31 cellular contexts compared by ENCODE assay signal in the genomic region with DNA sequence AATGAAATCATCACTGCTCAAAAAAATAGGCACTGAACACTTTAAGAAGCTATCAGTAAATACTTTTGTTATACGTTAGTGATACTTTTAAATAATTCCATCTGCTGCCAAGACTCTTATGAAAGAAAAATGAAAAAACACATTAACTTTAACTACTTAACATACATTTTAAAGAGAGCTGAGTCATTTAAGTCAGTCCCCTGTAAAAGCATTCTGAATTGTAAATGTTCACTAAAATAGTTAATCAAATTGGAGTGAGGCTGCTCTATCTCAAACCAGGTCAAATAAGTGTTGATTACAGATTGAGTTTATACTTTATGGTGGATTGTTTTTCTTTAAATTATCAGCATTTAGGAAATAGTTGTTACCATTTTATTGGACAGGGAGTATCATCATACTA.
DNase-seq lines count a peak whose midpoint lies in the region; ATAC-seq and TF ChIP-seq lines count a peak whose summit lies in the region.
"Had no signal": no experiment of that assay in that cellular context is flagged by ENCODE, and none has a peak within 500 bp of the region (broad histone marks: within the 10 kb centered on the region; RNA-seq: fewer than 3 reads in every experiment).

No MANE protein-coding gene starts in this region.

- H3K4me2 ChIP-seq in SK-N-SH: no peak overlapping the region
- H3K4me2 ChIP-seq: A549; BLaER1; BLaER1 treated with 17β-estradiol and CSF1 and Interleukin-3, amounts not matched to agents 10 nM and 100 nM had no signal

- H3K4me1 ChIP-seq in SK-N-SH (ENCODE audit: control insufficient read depth in 1 of 2, insufficient read depth in 2 of 2, low read depth in 1 of 2, low read length in 1 of 2) (no peaks in the 10 kb centered on the region; a peak in 1 of 4 replicates), adipocyte (ENCODE audit: control insufficient read depth, insufficient read depth, low read length) (peaks cover 7% of the 10 kb centered on the region)
- H3K4me1 ChIP-seq: A549; BE2C; BLaER1; BLaER1 treated with 17β-estradiol and CSF1 and Interleukin-3, amounts not matched to agents 10 nM and 100 nM; Caco-2 had no signal

- TF ChIP-seq CTCF in SK-N-SH (IDR thresholded peaks at IDR 0.05): no peak

- POLR2A ChIA-PET in SK-N-SH (lab: Yijun Ruan, JAX): no interaction called here

- H3K36me3 ChIP-seq in SK-N-SH (replicated peaks in 1 of 2; ENCODE audit: control insufficient read depth in 1 of 2, insufficient read depth in 2 of 2, low read length in 1 of 2): no peaks in the 10 kb centered on the region
- H3K36me3 ChIP-seq in SK-N-MC (ENCODE audit: insufficient read depth, low read length): no peaks in the 10 kb centered on the region
- no peaks in the 10 kb centered on the region for H3K36me3 ChIP-seq in adipocyte (ENCODE audit: control insufficient read depth, insufficient read depth, low read length, severe bottlenecking)
- H3K36me3 ChIP-seq: BE2C; BLaER1; BLaER1 treated with 17β-estradiol and CSF1 and Interleukin-3, amounts not matched to agents 10 nM and 100 nM had no signal

- no peaks in the 10 kb centered on the region for H3K9me3 ChIP-seq in SK-N-SH
- H3K9me3 ChIP-seq in SK-N-MC (ENCODE audit: low read depth, low read length): no peaks in the 10 kb centered on the region; the same call in 1 of the 2 replicates
- H3K9me3 ChIP-seq in adipocyte (ENCODE audit: control insufficient read depth, low read length): no peaks in the 10 kb centered on the region
- H3K9me3 ChIP-seq: A549, BE2C had no signal

- no peaks in the 10 kb centered on the region for H4K20me1 ChIP-seq in SK-N-SH (ENCODE audit: insufficient read depth)
- H4K20me1 ChIP-seq: BLaER1; BLaER1 treated with 17β-estradiol and CSF1 and Interleukin-3, amounts not matched to agents 10 nM and 100 nM had no signal

- no peak overlapping the region for H3K4me3 ChIP-seq in SK-N-SH (ENCODE audit: low read depth in 2 of 2, low read length in 1 of 2)
- no peak overlapping the region for H3K4me3 ChIP-seq in SK-N-MC
- H3K4me3 ChIP-seq in adipocyte (ENCODE audit: low read length): no peak overlapping the region
- H3K4me3 ChIP-seq: A549; BLaER1; BLaER1 treated with 17β-estradiol and CSF1 and Interleukin-3, amounts not matched to agents 10 nM and 100 nM had no signal

- H3K9ac ChIP-seq in SK-N-SH: no peak overlapping the region
- no peak overlapping the region for H3K9ac ChIP-seq in SK-N-MC (ENCODE audit: insufficient read length)
- no peak overlapping the region for H3K9ac ChIP-seq in adipocyte (ENCODE audit: low read length)
- H3K9ac ChIP-seq: BLaER1; BLaER1 treated with 17β-estradiol and CSF1 and Interleukin-3, amounts not matched to agents 10 nM and 100 nM had no signal

- H3K27me3 ChIP-seq in SK-N-SH (ENCODE audit: insufficient read depth): no peaks in the 10 kb centered on the region
- no peaks in the 10 kb centered on the region for H3K27me3 ChIP-seq in adipocyte (replicated peaks; ENCODE audit: control insufficient read depth, insufficient read depth, low read length)
- H3K27me3 ChIP-seq: BLaER1; BLaER1 treated with 17β-estradiol and CSF1 and Interleukin-3, amounts not matched to agents 10 nM and 100 nM had no signal

- no peak overlapping the region for H2AFZ ChIP-seq in SK-N-SH (ENCODE audit: low read depth)

- ATAC-seq in SK-N-SH treated with all-trans-retinoic acid at 6 μM for 48 hours: peak; percentile 62; the same call in 2 of the 3 replicates
- ATAC-seq: A549; CD8-positive, alpha-beta T cell had no signal

- H3K27ac ChIP-seq in SK-N-SH (ENCODE audit: low read depth in 2 of 2, low read length in 1 of 2): no peak overlapping the region
- peak overlapping the region; percentile 56; the same call in 1 of the 2 replicates for H3K27ac ChIP-seq in SK-N-MC
- H3K27ac ChIP-seq: 22Rv1; A549; BLaER1; BLaER1 treated with 17β-estradiol and CSF1 and Interleukin-3, amounts not matched to agents 10 nM and 100 nM; C4-2B had no signal

- no peaks in the 10 kb centered on the region for H3K9me2 ChIP-seq in SK-N-SH

- WGBS in SK-N-SH (ENCODE audit: low lambda C conversion rate): 16% methylated on average over 1 of the region's 1 CpG

- TF ChIP-seq RAD21 in SK-N-SH (IDR thresholded peaks at IDR 0.05; ENCODE audit: low read length): no peak

- no peaks in the 10 kb centered on the region for H3F3A ChIP-seq in SK-N-SH (replicated peaks; ENCODE audit: insufficient read depth)

- no peaks in the 10 kb centered on the region for H3K79me2 ChIP-seq in SK-N-SH (ENCODE audit: insufficient read depth)

- CTCF ChIA-PET in SK-N-SH (lab: Yijun Ruan, JAX): interaction anchor here (1.1 to 5.0 kb wide), 2 partner anchors 8 to 11 kb away, joined by 3 to 39 read pairs; no protein-coding TSS in a partner anchor

- no peak for DNase-seq in SK-N-SH
- DNase-seq in SK-N-MC (ENCODE audit: low read depth, low spot score): no peak
- peak; percentile 7 for DNase-seq in adipocyte (ENCODE audit: low read depth)
- no peak for DNase-seq in mucosa of gallbladder (ENCODE audit: low spot score)
- DNase-seq in stimulated activated CD4-positive, alpha-beta T cell treated with anti-CD3 and anti-CD28 coated beads, Interleukin-12 subunit alpha, Interleukin-12 subunit beta, amount 100 ng/mL, for 4 hours: no peak
- DNase-seq: 8988T; ACHN; AML-193; BE2C; C1 segment of cervical spinal cord; Caco-2; Calu3; CD4-positive, alpha-beta memory T cell; CD4-positive, alpha-beta T cell; CD4-positive, CD25-positive, alpha-beta regulatory T cell; CD8-positive, alpha-beta memory T cell; CD8-positive, alpha-beta T cell; COR-L47; DMS 273 treated with DMSO at 0.1 percent for 48 hours; DMS153; DMS53; DMS79; DMS79 treated with DMSO at 0.1 percent for 48 hours; DND-41; EL had no signal

- TF ChIP-seq EP300 in SK-N-SH (IDR thresholded peaks at IDR 0.05; ENCODE audit: borderline replicate concordance in 1 of 2, low read depth in 1 of 2, low read length in 1 of 2): no peak

TF ChIP-seq in SK-N-SH treated with all-trans-retinoic acid at 6 μM for 48 hours, 23 proteins besides CTCF, POLR2A, EP300 and RAD21:
- TF ChIP-seq TOX (CRISPR knock-in tag; IDR thresholded peaks at IDR 0.05; ENCODE audit: borderline replicate concordance) (0 out of 2 replicates have a peak, but pooled peaks have one; percentile 11), OSR1 (CRISPR knock-in tag; IDR thresholded peaks at IDR 0.05) (no peak), ISL1 (CRISPR knock-in tag; IDR thresholded peaks at IDR 0.05) (peak; percentile 91)
TF ChIP-seq in SK-N-SH treated with all-trans-retinoic acid at 6 μM for 48 hours: peak in this region for 2.

TF ChIP-seq in SK-N-SH, 30 proteins besides CTCF, POLR2A, EP300 and RAD21:
- TF ChIP-seq, protein P1, sequence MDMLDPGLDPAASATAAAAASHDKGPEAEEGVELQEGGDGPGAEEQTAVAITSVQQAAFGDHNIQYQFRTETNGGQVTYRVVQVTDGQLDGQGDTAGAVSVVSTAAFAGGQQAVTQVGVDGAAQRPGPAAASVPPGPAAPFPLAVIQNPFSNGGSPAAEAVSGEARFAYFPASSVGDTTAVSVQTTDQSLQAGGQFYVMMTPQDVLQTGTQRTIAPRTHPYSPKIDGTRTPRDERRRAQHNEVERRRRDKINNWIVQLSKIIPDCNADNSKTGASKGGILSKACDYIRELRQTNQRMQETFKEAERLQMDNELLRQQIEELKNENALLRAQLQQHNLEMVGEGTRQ (IDR thresholded peaks at IDR 0.05; ENCODE audit: borderline replicate concordance, low read depth, low read length): no peak
- TF ChIP-seq YY1 (IDR thresholded peaks at IDR 0.05; ENCODE audit: low read depth): no peak
- no peak for TF ChIP-seq GABPA (IDR thresholded peaks at IDR 0.05; ENCODE audit: low read depth)
- no peak for TF ChIP-seq FOXM1 (IDR thresholded peaks at IDR 0.05; ENCODE audit: low read depth)
- TF ChIP-seq, protein P2, sequence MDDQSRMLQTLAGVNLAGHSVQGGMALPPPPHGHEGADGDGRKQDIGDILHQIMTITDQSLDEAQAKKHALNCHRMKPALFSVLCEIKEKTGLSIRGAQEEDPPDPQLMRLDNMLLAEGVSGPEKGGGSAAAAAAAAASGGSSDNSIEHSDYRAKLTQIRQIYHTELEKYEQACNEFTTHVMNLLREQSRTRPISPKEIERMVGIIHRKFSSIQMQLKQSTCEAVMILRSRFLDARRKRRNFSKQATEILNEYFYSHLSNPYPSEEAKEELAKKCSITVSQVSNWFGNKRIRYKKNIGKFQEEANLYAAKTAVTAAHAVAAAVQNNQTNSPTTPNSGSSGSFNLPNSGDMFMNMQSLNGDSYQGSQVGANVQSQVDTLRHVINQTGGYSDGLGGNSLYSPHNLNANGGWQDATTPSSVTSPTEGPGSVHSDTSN (IDR thresholded peaks at IDR 0.05): no peak
- TF ChIP-seq NRF1 (IDR thresholded peaks at IDR 0.05; ENCODE audit: low read depth, low read length): no peak
